Comparison of ENCODE assay signal across 9 cellular contexts in genomic region chr3:125141596-125142417, GRCh38.
DNase-seq lines count a peak whose midpoint lies in the region; ATAC-seq and TF ChIP-seq lines count a peak whose summit lies in the region.
"Had no signal": no experiment of that assay in that cellular context is flagged by ENCODE, and none has a peak within 500 bp of the region (broad histone marks: within the 10 kb centered on the region; RNA-seq: fewer than 3 reads in every experiment).

No MANE protein-coding gene starts in this region.

- no peak overlapping the region for H3K4me3 ChIP-seq in body of pancreas
- H3K4me3 ChIP-seq: A549 had no signal

- peak; percentile 30 for DNase-seq in NCI-H2029 (lab: John Stamatoyannopoulos, UW)
- DNase-seq in NCI-H2029 treated with DMSO at 0.1 percent for 48 hours (lab: John Stamatoyannopoulos, UW), result no peak
- peak; percentile 21 to 90 (median 57) for DNase-seq in T-helper 2 cell
- peak; percentile 31 to 60 (median 52) for DNase-seq in body of pancreas
- DNase-seq in kidney tubule cell (ENCODE audit: low spot score), result peak; percentile 50
- DNase-seq in stimulated activated CD4-positive, alpha-beta T cell treated with anti-CD3 and anti-CD28 coated beads, Interleukin-4, amount 100 ng/mL, for 1 hour, result peak; percentile 60
- DNase-seq in HuH-7 (ENCODE audit: low spot score), result no peak

- no peaks in the 10 kb centered on the region for H3K27me3 ChIP-seq in body of pancreas

- intact Hi-C loops in body of pancreas (cut with DNase I), result no loop called here

- H3K4me1 ChIP-seq in body of pancreas, result peaks cover 11% of the 10 kb centered on the region

- no peaks in the 10 kb centered on the region for H3K9me3 ChIP-seq in body of pancreas
- H3K9me3 ChIP-seq: A549 had no signal

- peak in 1 of 3 donors; percentile 22 for TF ChIP-seq POLR2A in body of pancreas (IDR thresholded peaks at IDR 0.05)

- H3K36me3 ChIP-seq in body of pancreas (replicated peaks in 1 of 2; ENCODE audit: insufficient read depth in 1 of 2, low read depth in 2 of 2), result no peaks in the 10 kb centered on the region

- WGBS in body of pancreas, 2 donors, result 37 to 69% methylated on average over 48 to 59 of the region's 61 CpGs

- peak overlapping the region in 2 of 4 donors; percentile 33 to 40 for H3K27ac ChIP-seq in body of pancreas
- H3K27ac ChIP-seq: A549 had no signal

- peak; percentile 63 for ATAC-seq in HG03045 (IDR thresholded peaks at IDR 0.05; ENCODE audit: unreplicated experiment)
- ATAC-seq in body of pancreas, result peak; percentile 72
- ATAC-seq: A549 had no signal

- peak in 2 of 7 experiments; percentile 16 to 17 for TF ChIP-seq CTCF in body of pancreas (IDR thresholded peaks at IDR 0.05)

Comparison
In these comparisons a context has a peak if more than half of its experiments do, and no peak if none do; other contexts are left out.
1. DNase-seq: peak in NCI-H2029 (single experiment), T-helper 2 cell (5 of 5), body of pancreas (4 of 4), kidney tubule cell (single experiment) and stimulated activated CD4-positive, alpha-beta T cell treated with anti-CD3 and anti-CD28 coated beads, Interleukin-4, amount 100 ng/mL, for 1 hour (single experiment); none in NCI-H2029 treated with DMSO at 0.1 percent for 48 hours (single experiment) and HuH-7 (single experiment).